Comparison of ENCODE assay signal across 1 cellular context in the genomic region with DNA sequence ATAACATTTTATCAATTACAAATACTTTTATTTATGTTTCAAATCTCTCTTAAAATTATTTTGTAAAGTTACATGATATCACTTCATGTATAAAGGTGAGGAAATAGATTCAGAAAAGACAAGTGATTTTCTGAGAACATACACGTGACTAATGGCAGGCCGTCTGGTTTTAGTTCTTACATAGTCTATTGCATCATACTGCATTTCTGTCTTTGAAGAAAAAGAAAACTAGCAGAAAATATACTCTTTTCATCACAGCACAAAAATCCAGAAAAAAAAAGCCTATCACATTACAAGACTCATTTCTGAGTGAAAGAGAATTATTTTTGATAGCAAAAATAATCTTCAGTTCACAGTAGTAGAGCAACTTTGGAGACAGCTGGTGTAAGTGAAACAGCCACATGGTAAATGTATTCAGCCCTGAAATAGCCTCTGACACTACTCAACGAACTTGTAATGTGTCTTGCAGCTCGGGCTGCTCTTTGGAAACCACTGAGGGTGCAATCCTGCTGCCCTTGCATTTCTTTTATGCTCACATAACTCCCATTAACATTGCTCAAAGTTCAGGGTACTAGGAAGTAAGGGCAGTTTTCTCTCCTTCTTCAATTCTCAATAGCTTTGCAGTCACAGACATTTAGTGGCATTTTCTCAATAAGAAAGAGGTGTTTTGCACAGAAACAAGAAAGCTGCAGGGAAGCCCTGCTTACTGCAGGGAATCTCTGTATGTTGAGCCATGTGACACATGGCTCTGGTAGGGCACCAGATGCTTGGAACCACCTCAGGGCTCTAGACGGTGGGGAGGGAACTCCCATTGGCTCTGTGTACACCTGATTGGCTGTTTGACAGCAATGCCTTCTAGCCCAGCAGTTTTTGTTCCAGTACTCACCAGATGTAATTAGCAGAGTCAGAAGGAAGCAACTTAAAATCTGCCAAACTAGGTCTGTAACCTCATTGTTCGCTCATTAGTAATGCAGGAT.
TF ChIP-seq lines count a peak whose summit lies in the region.

No MANE protein-coding gene starts in this region.

TF ChIP-seq in HEK293T, 16 proteins besides CTCF, POLR2A, EP300 and RAD21 (continued from another document):
- no peak for TF ChIP-seq SUZ12 (IDR thresholded peaks at IDR 0.05)
- TF ChIP-seq L3MBTL2 (conservative IDR thresholded peaks at IDR 0.05), result no peak
